In the genomic region with DNA sequence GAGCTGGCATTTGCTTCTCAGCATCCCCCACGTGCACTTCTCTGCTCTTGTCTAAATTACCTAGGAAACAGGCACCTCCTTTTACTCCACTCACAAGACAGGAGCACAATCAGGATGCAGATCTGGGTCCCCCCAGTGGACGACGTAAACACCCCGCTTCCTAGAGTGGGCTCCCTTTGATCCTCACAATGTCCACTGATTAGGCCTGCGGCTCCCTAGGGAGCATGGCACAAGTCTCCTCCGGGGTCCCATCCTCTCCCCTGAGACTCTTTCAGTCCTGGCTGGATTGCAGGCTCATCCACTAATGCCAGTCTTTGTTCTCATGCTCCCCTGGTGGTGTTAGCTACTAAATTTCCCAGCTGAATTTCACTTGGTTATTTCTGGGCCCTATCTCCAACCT, we compare ENCODE assay signal across 30 cellular contexts.
DNase-seq lines count a peak whose midpoint lies in the region; ATAC-seq, FAIRE-seq and TF ChIP-seq lines count a peak whose summit lies in the region.
"Had no signal": no experiment of that assay in that cellular context is flagged by ENCODE, and none has a peak within 500 bp of the region (broad histone marks: within the 10 kb centered on the region; RNA-seq: fewer than 3 reads in every experiment).

No MANE protein-coding gene starts in this region.

- H3K4me3 ChIP-seq in right cardiac atrium (ENCODE audit: low read length) (no peak overlapping the region), H1 (ENCODE audit: extremely low read depth in 1 of 4, insufficient read depth in 2 of 4, low read depth in 3 of 4, low read length in 4 of 4) (no peak overlapping the region)
- H3K4me3 ChIP-seq: dorsolateral prefrontal cortex, lower lobe of right lung, mucosa of descending colon, SJSA1 had no signal

- H2BK15ac ChIP-seq in H1 (ENCODE audit: low read length): no peak overlapping the region

- H2BK120ac ChIP-seq in H1 (replicated peaks; ENCODE audit: low read depth, low read length): no peak overlapping the region

- no peak overlapping the region for H3K27ac ChIP-seq in right cardiac atrium (ENCODE audit: low read length)
- H3K27ac ChIP-seq in H1 (ENCODE audit: low read depth, low read length): no peak overlapping the region
- H3K27ac ChIP-seq: dorsolateral prefrontal cortex, KMS-11, lower lobe of right lung, SJSA1 had no signal

- TF ChIP-seq POLR2A in H1 (IDR thresholded peaks at IDR 0.05; ENCODE audit: control extremely low read depth in 1 of 2, low read depth in 2 of 2, low read length in 2 of 2): no peak

- H3K4ac ChIP-seq in H1 (replicated peaks; ENCODE audit: insufficient read length, low read depth, low read length): no peak overlapping the region

- peak in 1 of 3 experiments; percentile 28; a peak in 1 of 4 replicates for TF ChIP-seq CTCF in H1 (IDR thresholded peaks at IDR 0.05; ENCODE audit: control extremely low read depth in 1 of 3, insufficient read depth in 1 of 3, low read depth in 1 of 3, low read length in 3 of 3)
- no peak for TF ChIP-seq CTCF in nephron progenitor cell (IDR thresholded peaks at IDR 0.05)

- intact Hi-C loops in left ventricle myocardium superior (cut with micrococcal nuclease) (no loop called here), right cardiac atrium (cut with DNase I) (no loop called here), posterior vena cava (cut with DNase I) (no loop called here)

- H2AFZ ChIP-seq in H1 (ENCODE audit: low read length): no peak overlapping the region

- 60% methylated on average over 6 of the region's 6 CpGs for WGBS in right cardiac atrium
- 43% methylated on average over 6 of the region's 6 CpGs; no CpG with 5 or more reads in 1 of the 2 experiments for WGBS in H1 (ENCODE audit: extremely low coverage in 1 of 2, insufficient coverage in 1 of 2, insufficient read length in 1 of 2, insufficient replicate concordance in 2 of 2, low coverage in 1 of 2, low lambda C conversion rate in 2 of 2, missing lambda C conversion rate in 1 of 2), 2 experiments

- H3K23me2 ChIP-seq in H1 (ENCODE audit: low read depth, low read length): no peaks in the 10 kb centered on the region

- POLR2A ChIA-PET in H1 (lab: Charles Lee; ENCODE audit: partially characterized antibody): interaction anchor here (1.4 to 1.5 kb wide), 2 partner anchors 12 to 41 kb away, joined by 3 to 10 read pairs; no protein-coding TSS in a partner anchor

- H3K56ac ChIP-seq in H1 (replicated peaks; ENCODE audit: insufficient read length, low read depth, low read length): no peak overlapping the region

- H3K4me1 ChIP-seq in right cardiac atrium (ENCODE audit: control insufficient read depth, insufficient read depth, low read length): no peaks in the 10 kb centered on the region
- H3K4me1 ChIP-seq in H1 (replicated peaks in 1 of 4; ENCODE audit: control insufficient read depth in 3 of 4, insufficient read depth in 4 of 4, low read length in 3 of 4): peaks cover 2 to 17% (median 7%) of the 10 kb centered on the region in 4 experiments; a peak in 4 of 7 replicates
- H3K4me1 ChIP-seq: lower lobe of right lung had no signal

- FAIRE-seq in H1 (lab: Jason Lieb, UNC): peak; percentile 28
- FAIRE-seq: HTR-8/SVneo had no signal

- CTCF ChIA-PET in H1 (lab: Charles Lee; ENCODE audit: partially characterized antibody): interaction anchor here (0.7 to 5.1 kb wide), 13 partner anchors 9 to 554 kb away, joined by 3 to 19 read pairs (median 3); no protein-coding TSS in a partner anchor

- H3K18ac ChIP-seq in H1 (ENCODE audit: extremely low read depth, low read length): no peak overlapping the region

- H3K27me3 ChIP-seq in right cardiac atrium (ENCODE audit: control insufficient read depth, insufficient read depth) (no peaks in the 10 kb centered on the region), H1 (replicated peaks in 1 of 4; ENCODE audit: control insufficient read depth in 3 of 4, extremely low read depth in 1 of 4, insufficient read depth in 3 of 4, low read length in 3 of 4) (no peaks in the 10 kb centered on the region)
- H3K27me3 ChIP-seq: SJSA1 had no signal

- H3K23ac ChIP-seq in H1 (ENCODE audit: insufficient read length): no peak overlapping the region

- H2AK5ac ChIP-seq in H1 (ENCODE audit: low read depth, low read length): no peak overlapping the region

- H3K79me1 ChIP-seq in H1 (ENCODE audit: low read depth, low read length): peaks cover 5% of the 10 kb centered on the region; the same call in 1 of the 2 replicates

- no peaks in the 10 kb centered on the region for H3K9me3 Mint-ChIP-seq in nephron progenitor cell
- H3K9me3 Mint-ChIP-seq in activated naive CD4-positive, alpha-beta T cell treated with anti-CD3 and anti-CD28 coated beads, Interleukin-2, amount 50 U/mL, for 72 hours: no peaks in the 10 kb centered on the region
- H3K9me3 Mint-ChIP-seq: activated CD4-positive, alpha-beta memory T cell treated with anti-CD3 and anti-CD28 coated beads, Interleukin-2, amount 10 ng/mL, durations not matched to agents 7 days and 5 days; activated T-helper 2 cell treated with anti-CD3 and anti-CD28 coated beads, Interferon-gamma antibody, Interleukin-2, Interleukin-4, amounts not matched to agents 10 μg/mL and 5 μg/mL and 100 μg/mL, durations not matched to agents 14 hours and 24 hours and 36 hours had no signal

- ATAC-seq in left ventricle myocardium superior (peak; percentile 37), right cardiac atrium (no peak), GM18861 (IDR thresholded peaks at IDR 0.05; ENCODE audit: unreplicated experiment) (no peak)
- ATAC-seq in activated naive CD4-positive, alpha-beta T cell treated with anti-CD3 and anti-CD28 coated beads, Interleukin-2, amount 50 U/mL, for 72 hours: no peak
- ATAC-seq: mucosa of descending colon; natural killer cell treated with Interleukin-12 subunit alpha and Interleukin-12 subunit beta and Interleukin-15 and Interleukin-18, amount 100 ng/mL, for 72 hours had no signal

- H3K27ac Mint-ChIP-seq in nephron progenitor cell: peak overlapping the region; percentile 85
- no peak overlapping the region for H3K27ac Mint-ChIP-seq in activated naive CD4-positive, alpha-beta T cell treated with anti-CD3 and anti-CD28 coated beads, Interleukin-2, amount 50 U/mL, for 72 hours
- H3K27ac Mint-ChIP-seq: activated CD4-positive, alpha-beta memory T cell treated with anti-CD3 and anti-CD28 coated beads, Interleukin-2, amount 10 ng/mL, durations not matched to agents 7 days and 5 days; activated naive CD4-positive, alpha-beta T cell treated with anti-CD3 and anti-CD28 coated beads, Interleukin-2, amount 50 U/mL, for 24 hours; activated T-helper 2 cell treated with anti-CD3 and anti-CD28 coated beads, Interferon-gamma antibody, Interleukin-2, Interleukin-4, amounts not matched to agents 10 μg/mL and 5 μg/mL and 100 μg/mL, durations not matched to agents 14 hours and 24 hours and 36 hours; CD4-positive, CD25-positive, alpha-beta regulatory T cell; natural killer cell treated with Interleukin-12 subunit alpha and Interleukin-12 subunit beta and Interleukin-15 and Interleukin-18, amount 100 ng/mL, for 72 hours; progenitor cell of endocrine pancreas had no signal

- peaks cover 0 to 3% of the 10 kb centered on the region in 2 experiments; a peak in 1 of 4 replicates for H3K79me2 ChIP-seq in H1 (ENCODE audit: control insufficient read depth in 1 of 2, insufficient read depth in 2 of 2, low read length in 2 of 2)

- peaks cover 58% of the 10 kb centered on the region for H3K36me3 Mint-ChIP-seq in nephron progenitor cell (ENCODE audit: low read depth)
- no peaks in the 10 kb centered on the region for H3K36me3 Mint-ChIP-seq in activated naive CD4-positive, alpha-beta T cell treated with anti-CD3 and anti-CD28 coated beads, Interleukin-2, amount 50 U/mL, for 72 hours
- H3K36me3 Mint-ChIP-seq: activated naive CD4-positive, alpha-beta T cell treated with anti-CD3 and anti-CD28 coated beads, Interleukin-2, amount 50 U/mL, for 24 hours; CD4-positive, CD25-positive, alpha-beta regulatory T cell; natural killer cell treated with Interleukin-12 subunit alpha and Interleukin-12 subunit beta and Interleukin-15 and Interleukin-18, amount 100 ng/mL, for 72 hours had no signal

- H4K8ac ChIP-seq in H1 (ENCODE audit: extremely low read depth, insufficient read depth, low read length): no peak overlapping the region

- peak in 1 of 2 experiments; percentile 36; a peak in 2 of 4 replicates for TF ChIP-seq RAD21 in H1 (IDR thresholded peaks at IDR 0.05 in 1 of 2, conservative IDR thresholded peaks at IDR 0.05 in 1 of 2; ENCODE audit: low read depth in 2 of 2, low read length in 2 of 2)

- no peaks in the 10 kb centered on the region for H3K27me3 Mint-ChIP-seq in nephron progenitor cell (ENCODE audit: low read depth, poor library complexity)
- H3K27me3 Mint-ChIP-seq: activated CD4-positive, alpha-beta memory T cell treated with anti-CD3 and anti-CD28 coated beads, Interleukin-2, amount 10 ng/mL, durations not matched to agents 7 days and 5 days; CD4-positive, CD25-positive, alpha-beta regulatory T cell; central memory CD8-positive, alpha-beta T cell had no signal

- no peak for TF ChIP-seq EP300 in H1 (IDR thresholded peaks at IDR 0.05; ENCODE audit: borderline replicate concordance in 1 of 2, low read depth in 2 of 2, low read length in 2 of 2)

- no peak overlapping the region for H2BK20ac ChIP-seq in H1 (ENCODE audit: low read length)

- H4K91ac ChIP-seq in H1 (replicated peaks; ENCODE audit: insufficient read length, low read length): no peak overlapping the region

- H2BK5ac ChIP-seq in H1 (ENCODE audit: low read depth, low read length): no peak overlapping the region

- H3K4me3 Mint-ChIP-seq in nephron progenitor cell: no peak overlapping the region
- H3K4me3 Mint-ChIP-seq: activated CD4-positive, alpha-beta memory T cell treated with anti-CD3 and anti-CD28 coated beads, Interleukin-2, amount 10 ng/mL, durations not matched to agents 7 days and 5 days; activated naive CD4-positive, alpha-beta T cell treated with anti-CD3 and anti-CD28 coated beads, Interleukin-2, amount 50 U/mL, for 24 hours; CD4-positive, CD25-positive, alpha-beta regulatory T cell; central memory CD8-positive, alpha-beta T cell; natural killer cell treated with Interleukin-12 subunit alpha and Interleukin-12 subunit beta and Interleukin-15 and Interleukin-18, amount 100 ng/mL, for 72 hours had no signal

- no peak overlapping the region for H3K14ac ChIP-seq in H1 (ENCODE audit: insufficient read length)

- no peaks in the 10 kb centered on the region for H3K9me3 ChIP-seq in right cardiac atrium (ENCODE audit: control insufficient read depth, low read length)
- H3K9me3 ChIP-seq in H1 (ENCODE audit: insufficient read depth in 2 of 2, low read depth in 1 of 2, low read length in 1 of 2): no peaks in the 10 kb centered on the region
- H3K9me3 ChIP-seq: lower lobe of right lung, mucosa of descending colon, SJSA1 had no signal

- no peak overlapping the region for H3K9ac ChIP-seq in H1 (replicated peaks in 1 of 4; ENCODE audit: extremely low read depth in 1 of 4, low read depth in 3 of 4, low read length in 3 of 4)
- H3K9ac ChIP-seq: KMS-11 had no signal

- H3K4me2 ChIP-seq in H1 (ENCODE audit: insufficient read depth in 1 of 2, low read depth in 2 of 2, low read length in 2 of 2): peak overlapping the region in 1 of 2 experiments; percentile 5; a peak in 1 of 4 replicates
- H3K4me2 ChIP-seq: KMS-11 had no signal

- H2BK12ac ChIP-seq in H1 (ENCODE audit: low read depth, low read length): no peak overlapping the region; the same call in 1 of the 2 replicates

- no peak overlapping the region for H4K5ac ChIP-seq in H1 (ENCODE audit: insufficient read length, low read depth, low read length)

- peaks cover 84% of the 10 kb centered on the region for H3K4me1 Mint-ChIP-seq in nephron progenitor cell
- H3K4me1 Mint-ChIP-seq: activated CD4-positive, alpha-beta memory T cell treated with anti-CD3 and anti-CD28 coated beads, Interleukin-2, amount 10 ng/mL, durations not matched to agents 7 days and 5 days; activated naive CD4-positive, alpha-beta T cell treated with anti-CD3 and anti-CD28 coated beads, Interleukin-2, amount 50 U/mL, for 24 hours; CD4-positive, CD25-positive, alpha-beta regulatory T cell; central memory CD8-positive, alpha-beta T cell had no signal

- H4K20me1 ChIP-seq in H1 (replicated peaks in 1 of 2; ENCODE audit: control insufficient read depth in 1 of 2, insufficient read depth in 2 of 2, low read length in 2 of 2): peaks cover 2 to 5% of the 10 kb centered on the region in 2 experiments

- no peaks in the 10 kb centered on the region for H3K36me3 ChIP-seq in H1 (ENCODE audit: control insufficient read depth in 2 of 4, insufficient read depth in 4 of 4, low read length in 3 of 4)
- H3K36me3 ChIP-seq: lower lobe of right lung, SJSA1 had no signal

- DNase-seq in left ventricle myocardium superior (no peak), right cardiac atrium (no peak), H1 (ENCODE audit: low read depth in 1 of 2, low spot score in 2 of 2) (peak in 1 of 2 experiments; percentile 53), nephron progenitor cell (no peak), HPDE6-E6E7 (ENCODE audit: extremely low spot score) (no peak), posterior vena cava (ENCODE audit: low spot score) (no peak)
- no peak for DNase-seq in activated naive CD4-positive, alpha-beta T cell treated with anti-CD3 and anti-CD28 coated beads, Interleukin-2, amount 50 U/mL, for 72 hours (ENCODE audit: low spot score in 2 of 2)
- DNase-seq: 8988T; activated CD4-positive, alpha-beta memory T cell treated with anti-CD3 and anti-CD28 coated beads, Interleukin-2, amount 10 ng/mL, durations not matched to agents 7 days and 5 days; activated CD8-positive, alpha-beta memory T cell treated with anti-CD3 and anti-CD28 coated beads, Interleukin-2, amount 50 U/mL, for 48 hours; anterior cingulate cortex; CD4-positive, CD25-positive, alpha-beta regulatory T cell; dorsolateral prefrontal cortex; lower lobe of right lung; MM.1S; mucosa of descending colon; NCI-H1417; NCI-H2029 treated with DMSO at 0.1 percent for 48 hours; NCI-H2227 treated with DMSO at 0.1 percent for 48 hours; NCI-H748 treated with DMSO at 0.1 percent for 48 hours; stimulated activated naive CD4-positive, alpha-beta T cell treated with Interleukin-2 at 50 U/mL for 16 hours had no signal
